ENCODE assay signal across 1 cellular context in the genomic region with DNA sequence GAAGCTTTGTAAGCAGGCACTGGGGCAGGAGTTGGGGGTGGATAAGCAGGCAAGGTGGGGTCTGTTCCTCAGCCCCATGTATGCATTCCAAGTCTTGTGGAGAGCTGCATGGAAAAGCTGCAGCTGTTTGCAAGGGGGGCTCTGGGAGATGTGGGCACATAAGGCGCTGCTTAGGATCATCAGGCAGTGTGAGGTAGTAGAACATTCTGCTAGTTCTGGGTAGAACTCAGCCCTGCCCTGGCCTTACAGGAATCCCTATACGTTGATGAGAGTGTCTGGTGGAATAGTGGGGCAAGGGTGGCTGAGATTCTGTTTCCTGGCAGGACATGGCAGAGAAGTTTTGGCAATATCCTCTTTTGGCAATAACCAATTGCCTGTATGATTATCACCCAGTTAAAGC.
TF ChIP-seq lines count a peak whose summit lies in the region.

No MANE protein-coding gene starts in this region.

TF ChIP-seq in HepG2, 621 proteins besides CTCF, POLR2A, EP300 and RAD21 (continued from another document):
- TF ChIP-seq ZNF501 (CRISPR knock-in tag; IDR thresholded peaks at IDR 0.05) (no peak), TAF1 (CRISPR knock-in tag; IDR thresholded peaks at IDR 0.05) (no peak), RNF2 (conservative IDR thresholded peaks at IDR 0.05; ENCODE audit: low read depth) (no peak), ZNF549 (CRISPR knock-in tag; IDR thresholded peaks at IDR 0.05) (no peak), PHB2 (IDR thresholded peaks at IDR 0.05; ENCODE audit: partially characterized antibody) (no peak), ZNF678 (CRISPR knock-in tag; IDR thresholded peaks at IDR 0.05) (no peak), HNRNPUL1 (IDR thresholded peaks at IDR 0.05; ENCODE audit: low read depth, low read length) (no peak), ZNF441 (CRISPR knock-in tag; IDR thresholded peaks at IDR 0.05; ENCODE audit: borderline replicate concordance) (no peak), HMG20B (CRISPR knock-in tag; conservative IDR thresholded peaks at IDR 0.05) (no peak), WIZ (CRISPR knock-in tag; IDR thresholded peaks at IDR 0.05) (no peak), ZNF850 (CRISPR knock-in tag; conservative IDR thresholded peaks at IDR 0.05) (no peak), YY1 (IDR thresholded peaks at IDR 0.05; ENCODE audit: insufficient read depth, insufficient replicate concordance, low read depth, low read length) (no peak)
- TF ChIP-seq, protein P1, sequence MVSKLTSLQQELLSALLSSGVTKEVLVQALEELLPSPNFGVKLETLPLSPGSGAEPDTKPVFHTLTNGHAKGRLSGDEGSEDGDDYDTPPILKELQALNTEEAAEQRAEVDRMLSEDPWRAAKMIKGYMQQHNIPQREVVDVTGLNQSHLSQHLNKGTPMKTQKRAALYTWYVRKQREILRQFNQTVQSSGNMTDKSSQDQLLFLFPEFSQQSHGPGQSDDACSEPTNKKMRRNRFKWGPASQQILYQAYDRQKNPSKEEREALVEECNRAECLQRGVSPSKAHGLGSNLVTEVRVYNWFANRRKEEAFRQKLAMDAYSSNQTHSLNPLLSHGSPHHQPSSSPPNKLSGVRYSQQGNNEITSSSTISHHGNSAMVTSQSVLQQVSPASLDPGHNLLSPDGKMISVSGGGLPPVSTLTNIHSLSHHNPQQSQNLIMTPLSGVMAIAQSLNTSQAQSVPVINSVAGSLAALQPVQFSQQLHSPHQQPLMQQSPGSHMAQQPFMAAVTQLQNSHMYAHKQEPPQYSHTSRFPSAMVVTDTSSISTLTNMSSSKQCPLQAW (CRISPR knock-in tag; IDR thresholded peaks at IDR 0.05) = no peak
- TF ChIP-seq, protein P2, sequence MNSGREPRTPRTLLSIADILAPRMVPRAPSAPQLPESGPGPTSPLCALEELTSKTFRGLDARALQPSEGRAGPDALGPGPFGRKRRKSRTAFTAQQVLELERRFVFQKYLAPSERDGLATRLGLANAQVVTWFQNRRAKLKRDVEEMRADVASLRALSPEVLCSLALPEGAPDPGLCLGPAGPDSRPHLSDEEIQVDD (CRISPR knock-in tag; IDR thresholded peaks at IDR 0.05; ENCODE audit: borderline replicate concordance) = no peak
